ENCODE assay signal across 28 cellular contexts in the genomic region with DNA sequence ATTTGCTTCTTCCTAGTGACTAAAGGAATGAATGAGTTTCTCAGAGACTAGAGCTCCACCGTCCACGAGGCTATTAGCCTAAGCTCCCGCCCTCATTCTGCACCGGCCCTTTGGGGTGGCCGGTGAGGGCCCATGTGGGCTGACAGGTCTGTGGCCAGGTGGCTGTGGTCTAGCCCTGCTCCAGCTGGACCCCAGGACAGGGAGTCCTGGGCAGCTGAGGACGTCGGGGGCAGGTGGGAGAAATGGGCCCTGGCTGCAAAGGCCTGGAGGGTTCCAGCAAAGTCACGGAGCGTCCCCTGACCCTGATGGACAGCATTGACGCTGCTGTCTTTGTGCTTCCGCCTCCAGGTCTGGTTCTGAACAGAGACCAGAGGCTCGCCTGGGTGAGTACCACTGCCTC.
"Had no signal": no experiment of that assay in that cellular context is flagged by ENCODE, and none has a peak within 500 bp of the region (broad histone marks: within the 10 kb centered on the region; RNA-seq: fewer than 3 reads in every experiment).

No MANE protein-coding gene starts in this region.

- H3K27ac ChIP-seq: esophagus squamous epithelium, lower lobe of right lung, neutrophil, prostate gland, right atrium auricular region, thoracic aorta, tibial nerve, upper lobe of left lung had no signal

- H3K9me3 ChIP-seq: esophagus squamous epithelium, lower lobe of right lung, neutrophil, prostate gland, right atrium auricular region, thoracic aorta, tibial nerve, upper lobe of left lung had no signal

- H3K4me3 Mint-ChIP-seq: effector memory CD8-positive, alpha-beta T cell; immature natural killer cell; naive thymus-derived CD8-positive, alpha-beta T cell; nephron progenitor cell had no signal

- H3K27me3 ChIP-seq: esophagus squamous epithelium, neutrophil, right atrium auricular region, tibial nerve, upper lobe of left lung had no signal

- H3K27ac Mint-ChIP-seq: effector memory CD8-positive, alpha-beta T cell; nephron progenitor cell had no signal

- ATAC-seq: effector memory CD8-positive, alpha-beta T cell; left colon; left ventricle myocardium superior; lower lobe of right lung; naive thymus-derived CD8-positive, alpha-beta T cell; sciatic nerve had no signal

- H3K36me3 ChIP-seq: prostate gland, right atrium auricular region, thoracic aorta had no signal

- H3K4me1 Mint-ChIP-seq: immature natural killer cell had no signal

- DNase-seq: cortex of kidney; effector memory CD8-positive, alpha-beta T cell; erythroblast; esophagus squamous epithelium; foreskin melanocyte; hypothalamus; immature natural killer cell; islet precursor cell; kidney glomerular epithelial cell; left colon; left ventricle myocardium superior; lower lobe of right lung; naive thymus-derived CD8-positive, alpha-beta T cell; nephron progenitor cell; stimulated activated CD4-positive, alpha-beta T cell treated with anti-CD3 and anti-CD28 coated beads, Interleukin-12 subunit alpha, Interleukin-12 subunit beta, amount 100 ng/mL, for 4 hours; stimulated activated CD4-positive, alpha-beta T cell treated with anti-CD3 and anti-CD28 coated beads, Interleukin-1b, Interleukin-23, amount 100 ng/mL, for 48 hours; stimulated activated CD4-positive, alpha-beta T cell treated with anti-CD3 and anti-CD28 coated beads, Interleukin-4, amount 100 ng/mL, for 1 hour; stimulated activated CD8-positive, alpha-beta memory T cell treated with anti-CD3 and anti-CD28 coated beads, Interleukin-4, amount 100 ng/mL, for 48 hours; stimulated activated naive CD4-positive, alpha-beta T cell; upper lobe of left lung had no signal

- H3K4me1 ChIP-seq: lower lobe of right lung, prostate gland had no signal

- H3K27me3 Mint-ChIP-seq: effector memory CD8-positive, alpha-beta T cell; naive thymus-derived CD8-positive, alpha-beta T cell had no signal

- H3K4me2 ChIP-seq: smooth muscle cell had no signal

- H3K9me3 Mint-ChIP-seq: effector memory CD8-positive, alpha-beta T cell; immature natural killer cell; naive thymus-derived CD8-positive, alpha-beta T cell; nephron progenitor cell had no signal

- FAIRE-seq: endometrium had no signal

- H3K4me3 ChIP-seq: esophagus squamous epithelium, lower lobe of right lung, prostate gland, right atrium auricular region, smooth muscle cell, thoracic aorta, tibial nerve, upper lobe of left lung had no signal
